8 cellular contexts compared by ENCODE assay signal in genomic region chr10:26697163-26697921, GRCh38. TPM values are rescaled to one million over a fixed set of nuclear protein-coding genes. Genes with fewer than 3 reads are reported as not detected.
DNase-seq lines count a peak whose midpoint lies in the region; ATAC-seq and TF ChIP-seq lines count a peak whose summit lies in the region.

PDSS1 (plus strand) TSS chr10:26697701; CDS start chr10:26697712, 11 bp downstream.

- H3K9me3 Mint-ChIP-seq in activated CD8-positive, alpha-beta memory T cell treated with anti-CD3 and anti-CD28 coated beads, Interleukin-2, amount 10 ng/mL, durations not matched to agents 7 days and 5 days (ENCODE audit: low read depth): no peaks in the 10 kb centered on the region
- peaks cover 7% of the 10 kb centered on the region for H3K9me3 Mint-ChIP-seq in endodermal cell
- no peaks in the 10 kb centered on the region for H3K9me3 Mint-ChIP-seq in mesothelial cell of epicardium

- no peaks in the 10 kb centered on the region for H3K27me3 Mint-ChIP-seq in activated CD8-positive, alpha-beta memory T cell treated with anti-CD3 and anti-CD28 coated beads, Interleukin-2, amount 10 ng/mL, durations not matched to agents 7 days and 5 days
- H3K27me3 Mint-ChIP-seq in endodermal cell (ENCODE audit: insufficient read depth) (peaks cover 4% of the 10 kb centered on the region), mesothelial cell of epicardium (ENCODE audit: low read depth) (peaks cover 16% of the 10 kb centered on the region)

- H3K9me3 ChIP-seq in endodermal cell (ENCODE audit: control insufficient read depth, low read length): no peaks in the 10 kb centered on the region

- peak; percentile 81 for ATAC-seq in HG03354 (IDR thresholded peaks at IDR 0.05; ENCODE audit: poor library complexity, severe bottlenecking, unreplicated experiment)
- ATAC-seq in activated CD8-positive, alpha-beta memory T cell treated with anti-CD3 and anti-CD28 coated beads, Interleukin-2, amount 10 ng/mL, durations not matched to agents 7 days and 5 days: peak; percentile 84

- H3K36me3 Mint-ChIP-seq in activated CD8-positive, alpha-beta memory T cell treated with anti-CD3 and anti-CD28 coated beads, Interleukin-2, amount 10 ng/mL, durations not matched to agents 7 days and 5 days: peaks cover 23% of the 10 kb centered on the region
- H3K36me3 Mint-ChIP-seq in endodermal cell (ENCODE audit: low read depth) (peaks cover 26% of the 10 kb centered on the region), mesothelial cell of epicardium (peaks cover 2% of the 10 kb centered on the region)

- TF ChIP-seq POLR2A in GM19099 (IDR thresholded peaks at IDR 0.05; ENCODE audit: extremely low read depth, insufficient read length, low read depth): peak; percentile 88

- CTCF ChIA-PET in activated CD8-positive, alpha-beta memory T cell treated with anti-CD3 and anti-CD28 coated beads, Interleukin-2, amount 10 ng/mL, durations not matched to agents 7 days and 5 days (lab: Charles Lee): interaction anchor here (0.6 to 3.0 kb wide), 7 partner anchors 12 to 185 kb away, joined by 3 to 9 read pairs (median 3); partner anchors contain the start of gene ABI1

- no peaks in the 10 kb centered on the region for H3K4me1 ChIP-seq in endodermal cell (ENCODE audit: control insufficient read depth, insufficient read depth, low read length)

- peak within 1 kb of the TSS; percentile 91 for H3K27ac Mint-ChIP-seq in activated CD8-positive, alpha-beta memory T cell treated with anti-CD3 and anti-CD28 coated beads, Interleukin-2, amount 10 ng/mL, durations not matched to agents 7 days and 5 days
- peak within 1 kb of the TSS; percentile 84 for H3K27ac Mint-ChIP-seq in endodermal cell
- peak within 1 kb of the TSS; percentile 94 for H3K27ac Mint-ChIP-seq in mesothelial cell of epicardium

- H3K36me3 ChIP-seq in endodermal cell (ENCODE audit: control insufficient read depth, insufficient read depth, low read length): peaks cover 17% of the 10 kb centered on the region

- WGBS in endodermal cell (ENCODE audit: insufficient coverage in 1 of 2, insufficient read length in 1 of 2), 2 experiments: 0 to 1% methylated on average over 17 to 82 of the region's 82 CpGs

- DNase-seq in C1 segment of cervical spinal cord (lab: John Stamatoyannopoulos, UW) (peak; percentile 47 to 91 (median 81)), NOMO-1 treated with DMSO at 0.1 percent for 48 hours (lab: John Stamatoyannopoulos, UW; ENCODE audit: unreplicated experiment) (peak; percentile 73), endodermal cell (peak; percentile 87), mesothelial cell of epicardium (ENCODE audit: low spot score in 2 of 2, unreplicated experiment in 2 of 2) (peak; percentile 46 to 68)
- DNase-seq in activated CD8-positive, alpha-beta memory T cell treated with anti-CD3 and anti-CD28 coated beads, Interleukin-2, amount 10 ng/mL, durations not matched to agents 7 days and 5 days: peak; percentile 76
- DNase-seq in stimulated activated CD8-positive, alpha-beta memory T cell treated with anti-CD3 and anti-CD28 coated beads, Interleukin-2, amount 100 ng/mL, for 1 hour (ENCODE audit: low read depth in 2 of 2): peak; percentile 24 to 40

- H3K4me3 Mint-ChIP-seq in activated CD8-positive, alpha-beta memory T cell treated with anti-CD3 and anti-CD28 coated beads, Interleukin-2, amount 10 ng/mL, durations not matched to agents 7 days and 5 days: peak within 1 kb of the TSS; percentile 95
- H3K4me3 Mint-ChIP-seq in endodermal cell (peak within 1 kb of the TSS; percentile 88), mesothelial cell of epicardium (peak within 1 kb of the TSS; percentile 97)

- H3K9ac ChIP-seq in endodermal cell (ENCODE audit: extremely low read depth, low read length, poor library complexity, severe bottlenecking): peak within 1 kb of the TSS; percentile 63

- no peaks in the 10 kb centered on the region for H3K27me3 ChIP-seq in endodermal cell (ENCODE audit: control insufficient read depth, insufficient read depth, low read length, poor library complexity, severe bottlenecking)

- TF ChIP-seq CTCF in endodermal cell (conservative IDR thresholded peaks at IDR 0.05) (no peak), mesothelial cell of epicardium (IDR thresholded peaks at IDR 0.05; ENCODE audit: unreplicated experiment) (no peak)

- H3K4me1 Mint-ChIP-seq in activated CD8-positive, alpha-beta memory T cell treated with anti-CD3 and anti-CD28 coated beads, Interleukin-2, amount 10 ng/mL, durations not matched to agents 7 days and 5 days: peaks cover 38% of the 10 kb centered on the region
- H3K4me1 Mint-ChIP-seq in endodermal cell (peaks cover 6% of the 10 kb centered on the region), mesothelial cell of epicardium (peaks cover 16% of the 10 kb centered on the region)

- peak within 1 kb of the TSS; percentile 88 for H3K4me3 ChIP-seq in endodermal cell (ENCODE audit: low read length)

- peak within 1 kb of the TSS; percentile 49 for H3K27ac ChIP-seq in endodermal cell (ENCODE audit: low read depth, low read length)

RNA-seq across cellular contexts. Expression of gene PDSS1, which starts in this region (rescaled TPM):
- 10 to 100 TPM; 19.3 to 24.1 TPM for total RNA-seq in activated CD8-positive, alpha-beta memory T cell treated with anti-CD3 and anti-CD28 coated beads, Interleukin-2, amount 10 ng/mL, durations not matched to agents 7 days and 5 days
- 10 to 100 TPM in 1 of 2 donors, 1 to 10 TPM in 1; 7.7 to 10.9 TPM for total RNA-seq in endodermal cell
- polyA plus RNA-seq in endodermal cell (2013, experiment 1 of 2): 15.3 TPM
- 15.9 TPM for polyA plus RNA-seq in endodermal cell (2013, experiment 2 of 2)
- 7.7 to 9.1 TPM (median 8.7 TPM) in 3 replicates for total RNA-seq in mesothelial cell of epicardium

Comparison
In these comparisons a context has a peak if more than half of its experiments do, and no peak if none do; other contexts are left out.
1. Peak in every context shown above with its lines: DNase-seq, ATAC-seq, H3K4me3 ChIP-seq and H3K27ac ChIP-seq.
2. DNase-seq: peak in every context shown above with its lines; median percentile 87 in endodermal cell; 81 in C1 segment of cervical spinal cord; 76 in activated CD8-positive, alpha-beta memory T cell treated with anti-CD3 and anti-CD28 coated beads, Interleukin-2, amount 10 ng/mL, durations not matched to agents 7 days and 5 days; 73 in NOMO-1 treated with DMSO at 0.1 percent for 48 hours; 57 in mesothelial cell of epicardium; 32 in stimulated activated CD8-positive, alpha-beta memory T cell treated with anti-CD3 and anti-CD28 coated beads, Interleukin-2, amount 100 ng/mL, for 1 hour.